ENCODE assay signal across 12 cellular contexts in the genomic region with DNA sequence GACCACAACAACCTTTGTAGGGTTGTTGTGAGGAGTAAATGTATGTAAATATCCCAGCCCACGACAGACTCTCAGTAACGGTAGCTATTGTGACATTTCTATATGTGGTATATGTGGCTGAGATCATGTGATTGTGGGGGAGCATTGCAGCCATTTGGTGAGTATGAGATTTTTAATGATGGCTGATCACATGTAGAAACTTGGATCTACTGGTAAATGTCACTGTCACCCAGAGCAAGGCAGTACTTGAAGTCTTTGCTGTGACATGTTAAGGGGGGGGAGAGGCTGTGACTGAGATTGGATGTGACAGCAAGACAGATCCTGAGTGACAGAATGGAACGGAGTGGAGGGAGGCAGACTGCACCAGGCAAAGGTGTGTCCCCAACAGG. TPM values are rescaled to one million over a fixed set of nuclear protein-coding genes. Genes with fewer than 3 reads are reported as not detected.
DNase-seq lines count a peak whose midpoint lies in the region; ATAC-seq and TF ChIP-seq lines count a peak whose summit lies in the region.
"Had no signal": no experiment of that assay in that cellular context is flagged by ENCODE, and none has a peak within 500 bp of the region (broad histone marks: within the 10 kb centered on the region; RNA-seq: fewer than 3 reads in every experiment).

No MANE protein-coding gene starts in this region.

- H3K4me1 Mint-ChIP-seq in T-helper 2 cell treated with Interferon-gamma antibody and Interleukin-4, amounts not matched to agents 5 μg/mL and 100 μg/mL, for 36 hours (ENCODE audit: low read depth) = peaks cover 29% of the 10 kb centered on the region
- H3K4me1 Mint-ChIP-seq in naive thymus-derived CD8-positive, alpha-beta T cell = peaks cover 29 to 48% (median 46%) of the 10 kb centered on the region in 4 donors

- H3K27me3 ChIP-seq in breast epithelium (no peaks in the 10 kb centered on the region), thyroid gland (no peaks in the 10 kb centered on the region)
- H3K27me3 ChIP-seq: testis had no signal

- H3K4me3 ChIP-seq in breast epithelium (no peak overlapping the region), thyroid gland (replicated peaks in 1 of 3) (no peak overlapping the region)
- H3K4me3 ChIP-seq: testis had no signal

- POLR2A ChIA-PET in naive thymus-derived CD8-positive, alpha-beta T cell (lab: Charles Lee) = interaction anchor here (0.9 to 3.0 kb wide), 6 partner anchors 16 to 33 kb away, joined by 3 to 34 read pairs (median 10); a partner anchor contains a TSS

- TF ChIP-seq POLR2A in breast epithelium (IDR thresholded peaks at IDR 0.05) = no peak
- TF ChIP-seq POLR2A in thyroid gland (IDR thresholded peaks at IDR 0.05) = no peak

- ATAC-seq in HG03439 (IDR thresholded peaks at IDR 0.05; ENCODE audit: unreplicated experiment) (peak; percentile 56), GM21619 (IDR thresholded peaks at IDR 0.05; ENCODE audit: unreplicated experiment) (no peak)
- ATAC-seq in naive thymus-derived CD8-positive, alpha-beta T cell = peak; percentile 69 to 77

- H3K27ac Mint-ChIP-seq in T-helper 2 cell treated with Interferon-gamma antibody and Interleukin-4, amounts not matched to agents 5 μg/mL and 100 μg/mL, for 36 hours = peak overlapping the region; percentile 78
- peak overlapping the region; percentile 12 to 89 (median 77) for H3K27ac Mint-ChIP-seq in naive thymus-derived CD8-positive, alpha-beta T cell

- no peaks in the 10 kb centered on the region for H3K9me3 Mint-ChIP-seq in T-helper 2 cell treated with Interferon-gamma antibody and Interleukin-4, amounts not matched to agents 5 μg/mL and 100 μg/mL, for 36 hours
- no peaks in the 10 kb centered on the region for H3K9me3 Mint-ChIP-seq in naive thymus-derived CD8-positive, alpha-beta T cell
- H3K9me3 Mint-ChIP-seq: brain had no signal

- WGBS in thyroid gland, 2 donors = 76% methylated on average over 3 of the region's 3 CpGs

- H3K4me3 Mint-ChIP-seq in T-helper 2 cell treated with Interferon-gamma antibody and Interleukin-4, amounts not matched to agents 5 μg/mL and 100 μg/mL, for 36 hours = peak overlapping the region; percentile 52
- peak overlapping the region; percentile 64 to 82 (median 72) for H3K4me3 Mint-ChIP-seq in naive thymus-derived CD8-positive, alpha-beta T cell

- no peak for TF ChIP-seq CTCF in GM10266 (IDR thresholded peaks at IDR 0.05; ENCODE audit: control insufficient read depth, insufficient read depth, low read depth, missing control alignments)
- no peak for TF ChIP-seq CTCF in breast epithelium (IDR thresholded peaks at IDR 0.05)
- TF ChIP-seq CTCF in thyroid gland (IDR thresholded peaks at IDR 0.05) = no peak

- peaks cover 15% of the 10 kb centered on the region for H3K36me3 Mint-ChIP-seq in T-helper 2 cell treated with Interferon-gamma antibody and Interleukin-4, amounts not matched to agents 5 μg/mL and 100 μg/mL, for 36 hours (ENCODE audit: low read depth)
- H3K36me3 Mint-ChIP-seq in naive thymus-derived CD8-positive, alpha-beta T cell = no peaks in the 10 kb centered on the region
- H3K36me3 Mint-ChIP-seq: brain had no signal

- H3K36me3 ChIP-seq in breast epithelium (no peaks in the 10 kb centered on the region), thyroid gland (no peaks in the 10 kb centered on the region)

- H3K9me3 ChIP-seq in breast epithelium (no peaks in the 10 kb centered on the region), thyroid gland (no peaks in the 10 kb centered on the region)
- H3K9me3 ChIP-seq: testis had no signal

- H3K4me1 ChIP-seq in breast epithelium (no peaks in the 10 kb centered on the region), thyroid gland (no peaks in the 10 kb centered on the region)

- H3K27me3 Mint-ChIP-seq in T-helper 2 cell treated with Interferon-gamma antibody and Interleukin-4, amounts not matched to agents 5 μg/mL and 100 μg/mL, for 36 hours (ENCODE audit: low read depth) = no peaks in the 10 kb centered on the region
- no peaks in the 10 kb centered on the region for H3K27me3 Mint-ChIP-seq in naive thymus-derived CD8-positive, alpha-beta T cell
- H3K27me3 Mint-ChIP-seq: brain had no signal

- DNase-seq in GM10266 (ENCODE audit: extremely low spot score) (peak; percentile 40), substantia nigra (lab: John Stamatoyannopoulos, UW) (no peak), breast epithelium (ENCODE audit: low spot score in 2 of 2) (no peak), thyroid gland (no peak)
- peak; percentile 57 for DNase-seq in T-helper 2 cell treated with Interferon-gamma antibody and Interleukin-4, amounts not matched to agents 5 μg/mL and 100 μg/mL, for 36 hours (ENCODE audit: low spot score)
- DNase-seq in naive thymus-derived CD8-positive, alpha-beta T cell = peak in 5 of 10 donors; percentile 13 to 62 (median 40)
- DNase-seq: NCI-H2171, testis had no signal

- intact Hi-C loops in breast epithelium (cut with DNase I; ENCODE audit: low total_unique reads) = no loop called here
- intact Hi-C loops in thyroid gland (cut with DNase I) = no loop called here

- H3K27ac ChIP-seq in substantia nigra (ENCODE audit: low read depth, low read length, poor library complexity, severe bottlenecking) = no peak overlapping the region
- H3K27ac ChIP-seq in breast epithelium = no peak overlapping the region
- H3K27ac ChIP-seq in thyroid gland = no peak overlapping the region
- H3K27ac ChIP-seq: testis, VCaP had no signal

RNA-seq across cellular contexts. Expression of a gene that starts 23.9 kb away (rescaled TPM):
- total RNA-seq in naive thymus-derived CD8-positive, alpha-beta T cell = 10 to 100 TPM; 69.4 to 73.2 TPM
- 10 to 100 TPM in 1 of 3 donors, 1 to 10 TPM in 2; 6.4 to 12.6 (median 6.7) TPM for polyA plus RNA-seq in naive thymus-derived CD8-positive, alpha-beta T cell
- total RNA-seq in breast epithelium (10 to 100 TPM; 25.8 to 34.9 (median 32.1) TPM), thyroid gland (10 to 100 TPM; 26.4 to 80.6 (median 32.0) TPM)

RNA-seq across cellular contexts. Expression of a gene that starts 47.9 kb away (rescaled TPM):
- total RNA-seq in naive thymus-derived CD8-positive, alpha-beta T cell = under 1 TPM in 1 of 2 experiments, not detected in 1; 0.08 TPM
- not detected for polyA plus RNA-seq in naive thymus-derived CD8-positive, alpha-beta T cell
- total RNA-seq in breast epithelium (1 to 10 TPM in 1 of 3 donors, under 1 TPM in 2; under 0.01 to 1.4 (median 0.15) TPM), thyroid gland (1 to 10 TPM in 1 of 4 donors, under 1 TPM in 3; 0.15 to 1.4 (median 0.50) TPM)

RNA-seq across cellular contexts. Expression of a gene that starts 55.0 kb away (rescaled TPM):
- 10 to 100 TPM; 41.3 to 44.3 TPM for total RNA-seq in naive thymus-derived CD8-positive, alpha-beta T cell
- polyA plus RNA-seq in naive thymus-derived CD8-positive, alpha-beta T cell = 1 to 10 TPM; 3.8 to 6.7 (median 6.7) TPM
- total RNA-seq in breast epithelium (not detected), thyroid gland (under 1 TPM in 2 of 4 donors, not detected in 2; 0.27 to 0.67 TPM)
- total RNA-seq: testis had no signal

Comparison
In these comparisons a context has a peak if more than half of its experiments do, and no peak if none do; other contexts are left out.
1. DNase-seq: peak in GM10266 (single experiment) and T-helper 2 cell treated with Interferon-gamma antibody and Interleukin-4, amounts not matched to agents 5 μg/mL and 100 μg/mL, for 36 hours (single experiment); none in substantia nigra (0 of 49), breast epithelium (0 of 2) and thyroid gland (0 of 2).
2. RNA of a gene that starts 55.0 kb away (total RNA-seq): 41.3 to 44.3 TPM in naive thymus-derived CD8-positive, alpha-beta T cell; 0.27 to 0.67 TPM in thyroid gland and not detected in breast epithelium; every median in the first group is over 10 times any median in the second.